Comparison of ENCODE assay signal across 7 cellular contexts in the genomic region with DNA sequence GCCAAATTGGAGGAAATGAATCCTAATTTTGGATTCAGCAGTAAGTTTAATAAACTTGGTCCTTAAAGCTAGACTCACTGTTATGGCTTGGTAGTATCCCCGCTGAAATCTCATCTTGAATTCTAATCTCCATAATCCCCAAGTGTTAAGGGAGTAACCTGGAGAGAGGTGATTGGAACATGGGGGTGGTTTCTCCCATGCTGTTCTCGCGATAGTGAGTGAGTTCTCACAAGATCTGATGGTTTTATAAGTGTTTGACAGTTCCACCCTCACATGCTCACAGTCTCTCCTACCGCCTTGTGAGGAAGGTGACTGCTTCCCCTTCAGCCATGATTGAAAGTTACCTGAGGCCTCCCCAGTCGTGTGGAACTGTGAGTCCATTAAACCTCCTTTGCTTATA.
"Had no signal": no experiment of that assay in that cellular context is flagged by ENCODE, and none has a peak within 500 bp of the region (broad histone marks: within the 10 kb centered on the region; RNA-seq: fewer than 3 reads in every experiment).

No MANE protein-coding gene starts in this region.

- DNase-seq: GDM1, GF-D8 had no signal

- FAIRE-seq: GM12878, GM12891, GM12892, GM18507, GM19239 had no signal

- ATAC-seq: GM12878 had no signal

- H3K4me3 ChIP-seq: GM12878 had no signal
